Comparison of ENCODE assay signal across 1 cellular context in the genomic region with DNA sequence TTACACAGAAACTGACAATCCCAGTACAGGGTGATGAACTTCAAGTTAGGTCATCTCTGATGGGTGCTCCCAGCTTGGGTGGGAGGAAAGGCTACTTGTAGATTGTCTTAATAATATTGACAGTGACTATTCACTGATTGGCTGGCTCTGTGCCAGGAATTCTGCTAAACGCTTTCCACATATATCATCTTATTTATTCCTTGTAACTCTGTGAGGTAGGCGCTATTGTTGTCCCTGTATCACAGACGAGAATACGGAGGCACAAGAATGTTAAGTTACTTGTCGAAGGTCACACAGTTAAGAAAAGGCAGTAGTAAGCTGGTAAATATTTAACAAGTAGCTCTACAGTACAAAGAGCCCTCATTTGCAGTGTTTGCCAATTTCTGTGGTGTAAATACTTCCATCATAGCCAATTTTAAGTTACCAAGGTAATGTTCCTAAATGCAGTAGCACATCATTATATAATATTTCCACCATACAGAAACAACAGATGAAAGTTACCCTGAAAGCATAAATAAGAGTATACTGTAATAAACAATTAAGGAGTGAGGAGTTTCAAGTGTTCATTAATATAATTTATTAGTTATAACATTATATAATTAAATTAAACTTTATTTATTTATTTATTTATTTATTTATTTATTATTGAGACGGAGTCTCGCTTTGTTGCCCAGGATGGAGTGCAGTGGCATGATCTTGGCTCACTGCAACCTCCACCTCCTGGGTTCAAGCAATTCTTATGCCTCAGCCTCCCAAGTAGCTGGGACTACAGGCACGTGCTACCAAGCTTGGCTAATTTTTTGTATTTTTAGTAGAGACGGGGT.
TF ChIP-seq lines count a peak whose summit lies in the region.

No MANE protein-coding gene starts in this region.

TF ChIP-seq in IMR-90, 13 proteins besides CTCF, POLR2A, EP300 and RAD21:
- no peak for TF ChIP-seq MAFK (IDR thresholded peaks at IDR 0.05; ENCODE audit: low read depth, low read length)
